ENCODE assay signal across 10 cellular contexts in genomic region chr18:11849279-11849678, GRCh38. TPM values are rescaled to one million over a fixed set of nuclear protein-coding genes. Genes with fewer than 3 reads are reported as not detected.
DNase-seq lines count a peak whose midpoint lies in the region; ATAC-seq and TF ChIP-seq lines count a peak whose summit lies in the region.
"Had no signal": no experiment of that assay in that cellular context is flagged by ENCODE, and none has a peak within 500 bp of the region (broad histone marks: within the 10 kb centered on the region; RNA-seq: fewer than 3 reads in every experiment).

No MANE protein-coding gene starts in this region.

- H3K27ac Mint-ChIP-seq in stimulated activated effector memory CD8-positive, alpha-beta T cell treated with anti-CD3 and anti-CD28 coated beads, Interleukin-12 subunit alpha, Interleukin-12 subunit beta, amount 100 ng/mL, for 72 hours: peak overlapping the region; percentile 70

- H3K79me2 ChIP-seq in Karpas-422 (ENCODE audit: low read length): peaks cover 23% of the 10 kb centered on the region

- H3K27me3 ChIP-seq in adrenal gland (no peaks in the 10 kb centered on the region), Karpas-422 (ENCODE audit: low read length) (no peaks in the 10 kb centered on the region)

- peak overlapping the region; percentile 98 for H3K4me3 Mint-ChIP-seq in stimulated activated effector memory CD8-positive, alpha-beta T cell treated with anti-CD3 and anti-CD28 coated beads, Interleukin-12 subunit alpha, Interleukin-12 subunit beta, amount 100 ng/mL, for 72 hours

- no peak for ATAC-seq in stimulated activated effector memory CD8-positive, alpha-beta T cell treated with anti-CD3 and anti-CD28 coated beads, Interleukin-12 subunit alpha, Interleukin-12 subunit beta, amount 100 ng/mL, for 72 hours
- no peak for ATAC-seq in GM21723 (IDR thresholded peaks at IDR 0.05; ENCODE audit: unreplicated experiment)

- no peak overlapping the region for H2AFZ ChIP-seq in Karpas-422 (ENCODE audit: low read length)

- H3K9me2 ChIP-seq in Karpas-422 (replicated peaks; ENCODE audit: insufficient read depth, low read length): no peaks in the 10 kb centered on the region

- CTCF ChIA-PET in HEK293T (lab: Yijun Ruan, JAX): no interaction called here

- POLR2A ChIA-PET in HEK293T (lab: Yijun Ruan, JAX): no interaction called here

- H3K9me3 ChIP-seq in adrenal gland (replicated peaks in 1 of 3) (no peaks in the 10 kb centered on the region), Karpas-422 (ENCODE audit: low read length) (no peaks in the 10 kb centered on the region)

- no peaks in the 10 kb centered on the region for H3K36me3 ChIP-seq in adrenal gland (replicated peaks in 1 of 2)
- H3K36me3 ChIP-seq in Karpas-422 (ENCODE audit: insufficient read depth, low read length): no peaks in the 10 kb centered on the region

- H3K9me3 Mint-ChIP-seq in stimulated activated effector memory CD8-positive, alpha-beta T cell treated with anti-CD3 and anti-CD28 coated beads, Interleukin-12 subunit alpha, Interleukin-12 subunit beta, amount 100 ng/mL, for 72 hours: no peaks in the 10 kb centered on the region

- peaks cover 6 to 24% of the 10 kb centered on the region in 2 donors for H3K4me1 ChIP-seq in adrenal gland (replicated peaks in 1 of 2)
- H3K4me1 ChIP-seq in Karpas-422 (ENCODE audit: low read length): peaks cover 29% of the 10 kb centered on the region

- intact Hi-C loops in adrenal gland (cut with DNase I): no loop called here

- peaks cover 34% of the 10 kb centered on the region for H3K36me3 Mint-ChIP-seq in stimulated activated effector memory CD8-positive, alpha-beta T cell treated with anti-CD3 and anti-CD28 coated beads, Interleukin-12 subunit alpha, Interleukin-12 subunit beta, amount 100 ng/mL, for 72 hours

- peaks cover 24% of the 10 kb centered on the region for H3K4me1 Mint-ChIP-seq in stimulated activated effector memory CD8-positive, alpha-beta T cell treated with anti-CD3 and anti-CD28 coated beads, Interleukin-12 subunit alpha, Interleukin-12 subunit beta, amount 100 ng/mL, for 72 hours

- WGBS in adrenal gland, 4 donors: 84 to 93% (median 91%) methylated on average over 7 of the region's 7 CpGs

- H4K20me1 ChIP-seq in Karpas-422 (ENCODE audit: insufficient read depth, low read depth, low read length): 0 out of 2 replicates have a peak, but pooled peaks cover 7% of the 10 kb centered on the region

- TF ChIP-seq CTCF in adrenal gland (IDR thresholded peaks at IDR 0.05): no peak

- no peak overlapping the region for H3K4me2 ChIP-seq in Karpas-422 (ENCODE audit: low read depth, low read length, poor library complexity, severe bottlenecking)

- TF ChIP-seq POLR2A in adrenal gland (IDR thresholded peaks at IDR 0.05): no peak

- DNase-seq in HEK293T (ENCODE audit: extremely low spot score) (no peak), adrenal gland (no peak), islet precursor cell (peak; percentile 23), NCI-H446 treated with DMSO at 0.1 percent for 48 hours (lab: John Stamatoyannopoulos, UW) (no peak), MV-4-11 (lab: John Stamatoyannopoulos, UW) (no peak), Karpas-422 (no peak)
- no peak for DNase-seq in stimulated activated effector memory CD8-positive, alpha-beta T cell treated with anti-CD3 and anti-CD28 coated beads, Interleukin-12 subunit alpha, Interleukin-12 subunit beta, amount 100 ng/mL, for 72 hours (ENCODE audit: low spot score in 2 of 2)
- DNase-seq: NCI-H774, T1000 had no signal

- H3K9ac ChIP-seq in Karpas-422 (ENCODE audit: low read length): no peak overlapping the region

- peak overlapping the region in 4 of 5 donors; percentile 2 to 95 (median 90) for H3K27ac ChIP-seq in adrenal gland
- no peak overlapping the region for H3K27ac ChIP-seq in Karpas-422 (ENCODE audit: low read length)

- no peak overlapping the region for H3K4me3 ChIP-seq in adrenal gland
- H3K4me3 ChIP-seq in Karpas-422 (ENCODE audit: low read length): no peak overlapping the region

TF ChIP-seq in HEK293T, 16 proteins besides CTCF, POLR2A, EP300 and RAD21:
- TF ChIP-seq FOXK2 (IDR thresholded peaks at IDR 0.05): no peak
- TF ChIP-seq ZNF384 (IDR thresholded peaks at IDR 0.05): peak; percentile 36; the same call in 1 of the 2 replicates

RNA-seq across cellular contexts. Expression of gene CHMP1B, which starts 1.9 kb away (rescaled TPM):
- 10 to 100 TPM; 37.8 to 44.4 (median 41.5) TPM for total RNA-seq in adrenal gland
- 10 to 100 TPM; 17.5 to 52.6 (median 29.1) TPM for polyA plus RNA-seq in adrenal gland
- total RNA-seq in Karpas-422 (2014; rRNA removed; shearing (Covaris generic); ENCODE audit: low replicate concordance): 28.3 and 34.3 TPM in 2 replicates

RNA-seq across cellular contexts. Expression of gene MPPE1, which starts 58.8 kb away (rescaled TPM):
- 10 to 100 TPM; 17.0 to 44.7 (median 32.9) TPM for total RNA-seq in adrenal gland
- 10 to 100 TPM; 23.1 to 29.7 (median 24.0) TPM for polyA plus RNA-seq in adrenal gland
- 30.7 and 44.4 TPM in 2 replicates for total RNA-seq in Karpas-422 (2014; rRNA removed; shearing (Covaris generic); ENCODE audit: low replicate concordance)
